13 cellular contexts compared by ENCODE assay signal in genomic region chr3:180762866-180763265, GRCh38.
"Had no signal": no experiment of that assay in that cellular context is flagged by ENCODE, and none has a peak within 500 bp of the region (broad histone marks: within the 10 kb centered on the region; RNA-seq: fewer than 3 reads in every experiment).

No MANE protein-coding gene starts in this region.

- H3K27me3 Mint-ChIP-seq: natural killer cell treated with Interleukin-12 subunit alpha and Interleukin-12 subunit beta and Interleukin-15 and Interleukin-18, amount 100 ng/mL, for 72 hours had no signal

- H3K27ac Mint-ChIP-seq: natural killer cell treated with Interleukin-12 subunit alpha and Interleukin-12 subunit beta and Interleukin-15 and Interleukin-18, amount 100 ng/mL, for 72 hours had no signal

- H3K4me3 Mint-ChIP-seq: natural killer cell treated with Interleukin-12 subunit alpha and Interleukin-12 subunit beta and Interleukin-15 and Interleukin-18, amount 100 ng/mL, for 72 hours had no signal

- H3K36me3 ChIP-seq: stomach, upper lobe of right lung had no signal

- H3K27me3 ChIP-seq: stomach, testis, upper lobe of right lung had no signal

- H3K9me3 ChIP-seq: testis, upper lobe of right lung had no signal

- H3K4me1 ChIP-seq: stomach, testis, upper lobe of right lung had no signal

- H3K36me3 Mint-ChIP-seq: natural killer cell treated with Interleukin-12 subunit alpha and Interleukin-12 subunit beta and Interleukin-15 and Interleukin-18, amount 100 ng/mL, for 72 hours had no signal

- H3K27ac ChIP-seq: stomach, testis, upper lobe of right lung had no signal

- DNase-seq: activated CD4-positive, alpha-beta T cell treated with anti-CD3 and anti-CD28 coated beads, Interleukin-2, amount 50 U/mL, for 1 hour; activated naive CD4-positive, alpha-beta T cell; aorta; hippocampal formation; kidney glomerular epithelial cell; posterior cingulate gyrus; retina; stimulated activated CD4-positive, alpha-beta T cell treated with anti-CD3 and anti-CD28 coated beads, Interleukin-12 subunit alpha, Interleukin-12 subunit beta, amount 100 ng/mL, for 4 hours; stimulated activated CD4-positive, alpha-beta T cell treated with anti-CD3 and anti-CD28 coated beads, Interleukin-2, amount 100 ng/mL, for 24 hours; stomach; testis; upper lobe of right lung had no signal

- H3K4me3 ChIP-seq: stomach, testis, upper lobe of right lung had no signal
